ENCODE assay signal across 1 cellular context in the genomic region with DNA sequence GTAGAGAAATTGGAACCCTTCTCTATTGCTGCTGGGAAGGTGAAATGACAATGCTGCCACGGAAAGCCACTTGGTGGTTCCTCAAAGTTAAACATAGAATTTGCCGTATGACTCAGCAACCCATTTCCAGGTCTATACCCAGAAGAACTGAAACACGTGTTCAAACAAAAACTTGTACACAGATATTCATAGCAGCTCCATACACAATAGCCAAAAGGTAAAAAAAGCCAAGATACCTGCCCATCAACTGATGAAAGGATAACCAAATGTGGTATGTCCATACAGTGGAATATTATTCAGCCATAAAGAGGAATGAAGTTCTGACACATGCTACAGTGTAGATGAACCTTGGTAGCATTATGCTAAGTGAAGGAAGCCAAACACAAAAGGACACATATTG.
TF ChIP-seq lines count a peak whose summit lies in the region.

No MANE protein-coding gene starts in this region.

TF ChIP-seq in GM12878, 131 proteins besides CTCF, POLR2A, EP300 and RAD21:
- TF ChIP-seq, protein P1, sequence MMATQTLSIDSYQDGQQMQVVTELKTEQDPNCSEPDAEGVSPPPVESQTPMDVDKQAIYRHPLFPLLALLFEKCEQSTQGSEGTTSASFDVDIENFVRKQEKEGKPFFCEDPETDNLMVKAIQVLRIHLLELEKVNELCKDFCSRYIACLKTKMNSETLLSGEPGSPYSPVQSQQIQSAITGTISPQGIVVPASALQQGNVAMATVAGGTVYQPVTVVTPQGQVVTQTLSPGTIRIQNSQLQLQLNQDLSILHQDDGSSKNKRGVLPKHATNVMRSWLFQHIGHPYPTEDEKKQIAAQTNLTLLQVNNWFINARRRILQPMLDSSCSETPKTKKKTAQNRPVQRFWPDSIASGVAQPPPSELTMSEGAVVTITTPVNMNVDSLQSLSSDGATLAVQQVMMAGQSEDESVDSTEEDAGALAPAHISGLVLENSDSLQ (IDR thresholded peaks at IDR 0.05), result 0 out of 2 replicates have a peak, but pooled peaks have one; percentile 14
- no peak for TF ChIP-seq NR2C2 (IDR thresholded peaks at IDR 0.05; ENCODE audit: borderline replicate concordance, control insufficient read depth, insufficient read length, low read depth)
- TF ChIP-seq, protein P2, sequence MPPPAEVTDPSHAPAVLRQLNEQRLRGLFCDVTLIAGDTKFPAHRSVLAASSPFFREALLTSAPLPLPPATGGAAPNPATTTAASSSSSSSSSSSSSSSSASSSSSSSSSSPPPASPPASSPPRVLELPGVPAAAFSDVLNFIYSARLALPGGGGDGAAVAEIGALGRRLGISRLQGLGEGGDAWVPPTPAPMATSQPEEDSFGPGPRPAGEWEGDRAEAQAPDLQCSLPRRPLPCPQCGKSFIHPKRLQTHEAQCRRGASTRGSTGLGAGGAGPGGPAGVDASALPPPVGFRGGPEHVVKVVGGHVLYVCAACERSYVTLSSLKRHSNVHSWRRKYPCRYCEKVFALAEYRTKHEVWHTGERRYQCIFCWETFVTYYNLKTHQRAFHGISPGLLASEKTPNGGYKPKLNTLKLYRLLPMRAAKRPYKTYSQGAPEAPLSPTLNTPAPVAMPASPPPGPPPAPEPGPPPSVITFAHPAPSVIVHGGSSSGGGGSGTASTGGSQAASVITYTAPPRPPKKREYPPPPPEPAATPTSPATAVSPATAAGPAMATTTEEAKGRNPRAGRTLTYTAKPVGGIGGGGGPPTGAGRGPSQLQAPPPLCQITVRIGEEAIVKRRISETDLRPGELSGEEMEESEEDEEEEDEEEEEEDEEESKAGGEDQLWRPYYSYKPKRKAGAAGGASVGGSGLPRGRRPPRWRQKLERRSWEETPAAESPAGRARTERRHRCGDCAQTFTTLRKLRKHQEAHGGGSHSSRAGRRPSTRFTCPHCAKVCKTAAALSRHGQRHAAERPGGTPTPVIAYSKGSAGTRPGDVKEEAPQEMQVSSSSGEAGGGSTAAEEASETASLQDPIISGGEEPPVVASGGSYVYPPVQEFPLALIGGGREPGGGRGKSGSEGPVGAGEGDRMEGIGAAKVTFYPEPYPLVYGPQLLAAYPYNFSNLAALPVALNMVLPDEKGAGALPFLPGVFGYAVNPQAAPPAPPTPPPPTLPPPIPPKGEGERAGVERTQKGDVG (CRISPR knock-in tag; IDR thresholded peaks at IDR 0.05), result no peak
- no peak for TF ChIP-seq RB1 (IDR thresholded peaks at IDR 0.05; ENCODE audit: borderline replicate concordance)
